14 cellular contexts compared by ENCODE assay signal in the genomic region with DNA sequence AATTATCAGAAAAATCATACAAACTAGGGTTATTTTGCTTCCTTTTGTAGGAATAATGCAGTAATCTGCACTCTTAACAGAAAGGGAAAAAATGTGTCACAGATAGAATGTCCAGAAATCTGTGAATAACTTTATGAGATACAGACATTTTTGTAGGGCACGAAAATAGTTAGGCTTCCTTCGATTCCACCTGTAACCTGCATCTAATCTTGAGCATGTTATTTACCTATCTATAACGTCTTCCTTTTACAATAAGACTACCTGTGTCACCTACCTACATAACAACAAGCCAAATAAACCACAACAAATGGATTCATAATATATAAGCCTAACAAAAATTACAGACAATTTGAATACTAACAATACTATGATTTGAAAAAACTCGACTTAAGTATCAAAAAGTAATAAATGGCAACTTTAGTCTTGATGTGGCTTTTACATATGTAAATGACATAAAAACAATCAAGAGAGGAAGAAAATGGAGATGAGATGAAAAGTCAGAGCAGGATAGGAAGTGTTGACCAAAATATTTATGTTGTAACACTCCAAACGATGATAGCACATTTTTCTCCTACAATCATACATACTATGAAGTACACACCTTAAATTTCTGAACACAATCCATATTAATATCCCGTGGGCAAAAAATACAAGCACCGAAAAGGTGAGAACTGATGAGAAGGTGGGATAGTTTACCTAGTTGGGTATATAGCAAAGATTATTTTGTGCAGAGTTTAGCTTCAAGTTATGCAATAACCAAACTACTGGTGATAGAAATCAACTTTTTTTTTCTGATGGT. TPM values are rescaled to one million over a fixed set of nuclear protein-coding genes. Genes with fewer than 3 reads are reported as not detected.
DNase-seq lines count a peak whose midpoint lies in the region; TF ChIP-seq lines count a peak whose summit lies in the region.
"Had no signal": no experiment of that assay in that cellular context is flagged by ENCODE, and none has a peak within 500 bp of the region (broad histone marks: within the 10 kb centered on the region; RNA-seq: fewer than 3 reads in every experiment).

No MANE protein-coding gene starts in this region.

- no peak overlapping the region for H2AFZ ChIP-seq in OCI-LY7 (ENCODE audit: low read length)

- H3K4me2 ChIP-seq in OCI-LY7 (ENCODE audit: low read length), result peak overlapping the region; percentile 91

- no peak for TF ChIP-seq CTCF in OCI-LY7 (conservative IDR thresholded peaks at IDR 0.05; ENCODE audit: low read length)
- no peak for TF ChIP-seq CTCF in sigmoid colon (IDR thresholded peaks at IDR 0.05)

- CTCF ChIA-PET in OCI-LY7 (lab: Charles Lee; ENCODE audit: unreplicated experiment), result interaction anchor here (1.1 kb wide), 1 partner anchor 52 kb away, joined by 3 read pairs; no protein-coding TSS in a partner anchor

- H3K36me3 ChIP-seq in OCI-LY7 (ENCODE audit: insufficient read depth, low read length) (no peaks in the 10 kb centered on the region), sigmoid colon (no peaks in the 10 kb centered on the region), SJCRH30 (no peaks in the 10 kb centered on the region)
- no peaks in the 10 kb centered on the region for H3K36me3 ChIP-seq in effector memory CD4-positive, alpha-beta T cell (ENCODE audit: control insufficient read depth, insufficient read depth, low read length)
- H3K36me3 ChIP-seq: prostate gland, suprapubic skin had no signal

- H3K4me3 ChIP-seq in OCI-LY7 (ENCODE audit: low read depth, low read length, poor library complexity, severe bottlenecking) (peak overlapping the region; percentile 91), sigmoid colon (no peak overlapping the region), SJCRH30 (no peak overlapping the region)
- H3K4me3 ChIP-seq in effector memory CD4-positive, alpha-beta T cell (ENCODE audit: insufficient read depth, low read depth, low read length, poor library complexity, severe bottlenecking), result peak overlapping the region; percentile 85
- H3K4me3 ChIP-seq: prostate gland, suprapubic skin had no signal

- H3K27ac ChIP-seq in OCI-LY7 (ENCODE audit: low read depth, low read length, poor library complexity, severe bottlenecking) (no peak overlapping the region), sigmoid colon (peak overlapping the region in 3 of 4 donors; percentile 14 to 94 (median 84)), SJCRH30 (no peak overlapping the region)
- H3K27ac ChIP-seq in effector memory CD4-positive, alpha-beta T cell (ENCODE audit: insufficient read depth, low read length, poor library complexity, severe bottlenecking), result peak overlapping the region; percentile 79
- H3K27ac ChIP-seq: prostate gland, suprapubic skin had no signal

- BruUV-seq in OCI-LY7 (replicated peaks; lab: Mats Ljungman, UMichigan), result no TSS peak

- DNase-seq in activated CD4-positive, alpha-beta T cell treated with anti-CD3 and anti-CD28 coated beads, Interleukin-2, amount 10 ng/mL, durations not matched to agents 24 days and 14 days, result no peak
- DNase-seq in activated CD4-positive, alpha-beta T cell treated with anti-CD3 and anti-CD28 coated beads for 1 hour, result no peak
- DNase-seq in OCI-LY7 (ENCODE audit: low spot score), result no peak
- DNase-seq in effector memory CD4-positive, alpha-beta T cell, result no peak
- no peak for DNase-seq in sigmoid colon
- DNase-seq in COLO829 (ENCODE audit: low spot score), result no peak
- DNase-seq in SJCRH30, result no peak
- no peak for DNase-seq in AG08396 (ENCODE audit: low spot score)
- DNase-seq: activated gamma-delta T cell; NCI-H1930; stimulated activated CD4-positive, alpha-beta T cell treated with anti-CD3 and anti-CD28 coated beads, Interleukin-4, amount 100 ng/mL, for 4 hours had no signal

- POLR2A ChIA-PET in OCI-LY7 (lab: Charles Lee), result interaction anchor here (0.6 to 0.8 kb wide), 4 partner anchors 20 to 102 kb away, joined by 3 to 6 read pairs (median 4); no protein-coding TSS in a partner anchor

- peaks cover 46% of the 10 kb centered on the region for H3K4me1 ChIP-seq in OCI-LY7 (ENCODE audit: insufficient read depth, low read length, poor library complexity, severe bottlenecking)
- H3K4me1 ChIP-seq in effector memory CD4-positive, alpha-beta T cell (ENCODE audit: control insufficient read depth, insufficient read depth, low read length, poor library complexity, severe bottlenecking), result peaks cover 24% of the 10 kb centered on the region
- peaks cover 0 to 73% (median 67%) of the 10 kb centered on the region in 4 donors for H3K4me1 ChIP-seq in sigmoid colon
- H3K4me1 ChIP-seq in SJCRH30, result peaks cover 15% of the 10 kb centered on the region
- H3K4me1 ChIP-seq: prostate gland had no signal

- H3K27me3 ChIP-seq in effector memory CD4-positive, alpha-beta T cell (replicated peaks; ENCODE audit: control insufficient read depth, insufficient read depth, low read length, poor library complexity, severe bottlenecking), result no peaks in the 10 kb centered on the region
- H3K27me3 ChIP-seq in sigmoid colon, result no peaks in the 10 kb centered on the region
- peaks cover 2% of the 10 kb centered on the region; the same call in 1 of the 2 replicates for H3K27me3 ChIP-seq in SJCRH30
- H3K27me3 ChIP-seq: suprapubic skin had no signal

- H4K20me1 ChIP-seq in OCI-LY7 (ENCODE audit: insufficient read depth, low read length), result peaks cover 23% of the 10 kb centered on the region; the same call in 1 of the 2 replicates

- 55 to 57% methylated on average over 7 of the region's 7 CpGs for WGBS in sigmoid colon, 2 donors

- no peaks in the 10 kb centered on the region for H3K9me2 ChIP-seq in OCI-LY7 (ENCODE audit: insufficient read depth, low read length)

- intact Hi-C loops in activated CD4-positive, alpha-beta T cell treated with anti-CD3 and anti-CD28 coated beads, Interleukin-2, amount 10 ng/mL, durations not matched to agents 24 days and 14 days (cut with micrococcal nuclease), result loop anchor here (2.0 kb wide), 3 partner anchors 25 to 115 kb away; partner anchors contain the start of gene STAT3
- intact Hi-C loops in OCI-LY7 (cut with micrococcal nuclease; ENCODE audit: unreplicated experiment), result loop anchor here (10.0 kb wide), 1 partner anchor 49 kb away; no protein-coding TSS in a partner anchor
- intact Hi-C loops in sigmoid colon (cut with DNase I), result no loop called here

- no peaks in the 10 kb centered on the region for H3K9me3 Mint-ChIP-seq in activated CD4-positive, alpha-beta T cell treated with anti-CD3 and anti-CD28 coated beads, Interleukin-2, amount 10 ng/mL, durations not matched to agents 24 days and 14 days
- H3K9me3 Mint-ChIP-seq: dendritic cell treated with granulocyte-macrophage colony-stimulating factor and Interleukin-4, amounts not matched to agents 40 ng/mL and 50 ng/mL, for 4 days had no signal

- TF ChIP-seq EP300 in sigmoid colon (IDR thresholded peaks at IDR 0.05), result no peak

- peak overlapping the region; percentile 90 for H3K27ac Mint-ChIP-seq in activated CD4-positive, alpha-beta T cell treated with anti-CD3 and anti-CD28 coated beads, Interleukin-2, amount 10 ng/mL, durations not matched to agents 24 days and 14 days
- H3K27ac Mint-ChIP-seq: dendritic cell treated with granulocyte-macrophage colony-stimulating factor and Interleukin-4, amounts not matched to agents 40 ng/mL and 50 ng/mL, for 4 days had no signal

- H3K27me3 Mint-ChIP-seq in activated CD4-positive, alpha-beta T cell treated with anti-CD3 and anti-CD28 coated beads, Interleukin-2, amount 10 ng/mL, durations not matched to agents 24 days and 14 days, result no peaks in the 10 kb centered on the region

- peaks cover 66% of the 10 kb centered on the region for H3K4me1 Mint-ChIP-seq in activated CD4-positive, alpha-beta T cell treated with anti-CD3 and anti-CD28 coated beads, Interleukin-2, amount 10 ng/mL, durations not matched to agents 24 days and 14 days

- no peak for TF ChIP-seq POLR2A in sigmoid colon (IDR thresholded peaks at IDR 0.05)

- peaks cover 45% of the 10 kb centered on the region for H3K36me3 Mint-ChIP-seq in activated CD4-positive, alpha-beta T cell treated with anti-CD3 and anti-CD28 coated beads, Interleukin-2, amount 10 ng/mL, durations not matched to agents 24 days and 14 days (ENCODE audit: low read depth)

- peaks cover 41% of the 10 kb centered on the region; the same call in 1 of the 2 replicates for H3K79me2 ChIP-seq in OCI-LY7 (ENCODE audit: insufficient read depth, low read depth, low read length)

- H3K9me3 ChIP-seq in OCI-LY7 (ENCODE audit: low read length) (no peaks in the 10 kb centered on the region), sigmoid colon (no peaks in the 10 kb centered on the region), SJCRH30 (replicated peaks) (no peaks in the 10 kb centered on the region)
- H3K9me3 ChIP-seq in effector memory CD4-positive, alpha-beta T cell (ENCODE audit: control insufficient read depth, low read length), result no peaks in the 10 kb centered on the region
- H3K9me3 ChIP-seq: prostate gland, suprapubic skin had no signal

- H3K4me3 Mint-ChIP-seq in activated CD4-positive, alpha-beta T cell treated with anti-CD3 and anti-CD28 coated beads, Interleukin-2, amount 10 ng/mL, durations not matched to agents 24 days and 14 days, result peak overlapping the region; percentile 98
- H3K4me3 Mint-ChIP-seq: dendritic cell treated with granulocyte-macrophage colony-stimulating factor and Interleukin-4, amounts not matched to agents 40 ng/mL and 50 ng/mL, for 4 days had no signal

RNA-seq across cellular contexts. Expression of gene STAT5B, which starts 2.5 kb away (rescaled TPM):
- total RNA-seq in activated CD4-positive, alpha-beta T cell treated with anti-CD3 and anti-CD28 coated beads, Interleukin-2, amount 10 ng/mL, durations not matched to agents 24 days and 14 days, result 184 and 189 TPM in 2 replicates
- 32.4 and 33.3 TPM in 2 replicates for total RNA-seq in OCI-LY7 (2014; rRNA removed; shearing (Covaris generic))
- total RNA-seq in OCI-LY7 (2022), result 46.7 and 50.5 TPM in 2 replicates
- 100 to 1,000 TPM in 1 of 4 donors, 10 to 100 TPM in 3; 93.5 to 117 (median 98.4) TPM for total RNA-seq in sigmoid colon
- 10 to 100 TPM; 11.3 to 37.5 (median 13.2) TPM for polyA plus RNA-seq in sigmoid colon
- total RNA-seq in SJCRH30 (2014; rRNA removed; shearing (Covaris generic)), result 25.7 and 31.1 TPM in 2 replicates

RNA-seq across cellular contexts. Expression of gene STAT5A, which starts 14.6 kb away (rescaled TPM):
- 346 and 348 TPM in 2 replicates for total RNA-seq in activated CD4-positive, alpha-beta T cell treated with anti-CD3 and anti-CD28 coated beads, Interleukin-2, amount 10 ng/mL, durations not matched to agents 24 days and 14 days
- 1.9 and 3.8 TPM in 2 replicates for total RNA-seq in OCI-LY7 (2014; rRNA removed; shearing (Covaris generic))
- total RNA-seq in OCI-LY7 (2022), result 7.9 TPM in 2 replicates
- total RNA-seq in sigmoid colon, result 10 to 100 TPM; 57.2 to 91.0 (median 80.8) TPM
- 10 to 100 TPM in 2 of 3 donors, 1 to 10 TPM in 1; 7.4 to 39.2 (median 13.2) TPM for polyA plus RNA-seq in sigmoid colon
- total RNA-seq in SJCRH30 (2014; rRNA removed; shearing (Covaris generic)), result 5.0 and 5.9 TPM in 2 replicates

Comparison
In these comparisons a context has a peak if more than half of its experiments do, and no peak if none do; other contexts are left out.
1. H3K27ac ChIP-seq: peak in effector memory CD4-positive, alpha-beta T cell (single experiment) and sigmoid colon (3 of 4); none in OCI-LY7 (single experiment) and SJCRH30 (single experiment).
2. H3K4me3 ChIP-seq: peak in OCI-LY7 (single experiment) and effector memory CD4-positive, alpha-beta T cell (single experiment); none in sigmoid colon (0 of 4) and SJCRH30 (single experiment).